In genomic region chr19:8209111-8209964, GRCh38 we compare ENCODE assay signal across 1 cellular context.
TF ChIP-seq lines count a peak whose summit lies in the region.

Gene CERS4 (plus strand): TSS chr19:8209370. CDS start chr19:8251077, 41,707 bp downstream.

TF ChIP-seq in WTC11, 78 proteins besides CTCF, POLR2A, EP300 and RAD21 (continued from another document):
- TF ChIP-seq ATF6 (CRISPR knock-in tag; IDR thresholded peaks at IDR 0.05) (no peak), USF1 (CRISPR knock-in tag; IDR thresholded peaks at IDR 0.05) (peak; percentile 62; the same call in 1 of the 2 replicates), ETV6 (CRISPR knock-in tag; IDR thresholded peaks at IDR 0.05) (0 out of 2 replicates have a peak, but pooled peaks have one; percentile 13), MAX (CRISPR knock-in tag; IDR thresholded peaks at IDR 0.05) (peak; percentile 57; the same call in 1 of the 2 replicates), FOXP1 (CRISPR knock-in tag; IDR thresholded peaks at IDR 0.05; ENCODE audit: borderline replicate concordance) (0 out of 2 replicates have a peak, but pooled peaks have one; percentile 21), CREM (CRISPR knock-in tag; IDR thresholded peaks at IDR 0.05) (0 out of 2 replicates have a peak, but pooled peaks have one; percentile 26), ZNF232 (CRISPR knock-in tag; IDR thresholded peaks at IDR 0.05) (no peak), AR (CRISPR knock-in tag; IDR thresholded peaks at IDR 0.05) (no peak), ZNF121 (CRISPR knock-in tag; IDR thresholded peaks at IDR 0.05) (0 out of 2 replicates have a peak, but pooled peaks have one; percentile 21), JUN (CRISPR knock-in tag; IDR thresholded peaks at IDR 0.05) (peak; percentile 30; the same call in 1 of the 2 replicates), TCF7 (CRISPR knock-in tag; IDR thresholded peaks at IDR 0.05; ENCODE audit: low read depth) (no peak), ARID4B (CRISPR knock-in tag; IDR thresholded peaks at IDR 0.05; ENCODE audit: borderline replicate concordance) (peak; percentile 86), EMX1 (CRISPR knock-in tag; IDR thresholded peaks at IDR 0.05) (no peak), ZNF317 (CRISPR knock-in tag; IDR thresholded peaks at IDR 0.05; ENCODE audit: borderline replicate concordance, low read depth) (no peak), KAT7 (CRISPR knock-in tag; IDR thresholded peaks at IDR 0.05; ENCODE audit: borderline replicate concordance) (peak; percentile 70; the same call in 1 of the 2 replicates), ATF2 (CRISPR knock-in tag; IDR thresholded peaks at IDR 0.05; ENCODE audit: borderline replicate concordance, low read depth) (no peak; the same call in 1 of the 2 replicates), AFF4 (CRISPR knock-in tag; IDR thresholded peaks at IDR 0.05; ENCODE audit: borderline replicate concordance) (no peak)
TF ChIP-seq in WTC11: peak in this region for 16.
